ENCODE assay signal across 25 cellular contexts in genomic region chr2:197345846-197346370, GRCh38. TPM values are rescaled to one million over a fixed set of nuclear protein-coding genes. Genes with fewer than 3 reads are reported as not detected.
DNase-seq lines count a peak whose midpoint lies in the region; ATAC-seq and TF ChIP-seq lines count a peak whose summit lies in the region.
"Had no signal": no experiment of that assay in that cellular context is flagged by ENCODE, and none has a peak within 500 bp of the region (broad histone marks: within the 10 kb centered on the region; RNA-seq: fewer than 3 reads in every experiment).

No MANE protein-coding gene starts in this region.

- no peaks in the 10 kb centered on the region for H3K27me3 Mint-ChIP-seq in activated naive CD8-positive, alpha-beta T cell
- H3K27me3 Mint-ChIP-seq in activated naive CD8-positive, alpha-beta T cell treated with anti-CD3 and anti-CD28 coated beads for 36 hours = no peaks in the 10 kb centered on the region
- no peaks in the 10 kb centered on the region for H3K27me3 Mint-ChIP-seq in stimulated activated naive CD8-positive, alpha-beta T cell treated with anti-CD3 and anti-CD28 coated beads, Interleukin-15, amount 100 ng/mL, for 72 hours
- H3K27me3 Mint-ChIP-seq: activated CD4-positive, alpha-beta memory T cell treated with anti-CD3 and anti-CD28 coated beads for 36 hours; naive thymus-derived CD8-positive, alpha-beta T cell; T-cell had no signal

- H3K36me3 Mint-ChIP-seq in activated naive CD8-positive, alpha-beta T cell = no peaks in the 10 kb centered on the region
- H3K36me3 Mint-ChIP-seq in activated naive CD8-positive, alpha-beta T cell treated with anti-CD3 and anti-CD28 coated beads for 36 hours = no peaks in the 10 kb centered on the region
- H3K36me3 Mint-ChIP-seq: activated CD4-positive, alpha-beta memory T cell treated with anti-CD3 and anti-CD28 coated beads for 36 hours; CD8-positive, alpha-beta T cell; naive thymus-derived CD8-positive, alpha-beta T cell; T-cell had no signal

- intact Hi-C loops in Right ventricle myocardium superior (cut with DNase I) = no loop called here

- no peak for DNase-seq in activated naive CD8-positive, alpha-beta T cell treated with anti-CD3 and anti-CD28 coated beads for 36 hours
- DNase-seq in RPMI7951 (ENCODE audit: low read depth) (peak; percentile 42), fibroblast of mammary gland (ENCODE audit: low read depth) (peak; percentile 17), NCI-H82 (lab: John Stamatoyannopoulos, UW) (no peak), Right ventricle myocardium superior (no peak)
- DNase-seq in stimulated activated naive CD8-positive, alpha-beta T cell treated with anti-CD3 and anti-CD28 coated beads, Interleukin-15, amount 100 ng/mL, for 72 hours = no peak
- DNase-seq in activated CD4-positive, alpha-beta T cell treated with anti-CD3 and anti-CD28 coated beads, Interleukin-2, amount 50 U/mL, for 1 hour = no peak
- DNase-seq: activated CD4-positive, alpha-beta memory T cell treated with anti-CD3 and anti-CD28 coated beads for 36 hours; activated naive CD4-positive, alpha-beta T cell treated with Interleukin-2 at 50 U/mL for 16 hours; amniotic stem cell; brain microvascular endothelial cell; CD8-positive, alpha-beta T cell; EL; hippocampal formation; left cardiac atrium; naive thymus-derived CD8-positive, alpha-beta T cell; NCI-H1436; NCI-H2081 treated with DMSO at 0.1 percent for 48 hours; NCI-H2227 treated with DMSO at 0.1 percent for 48 hours; NCI-H526; stimulated activated naive CD4-positive, alpha-beta T cell; T-cell had no signal

- H3K9me3 Mint-ChIP-seq in activated naive CD8-positive, alpha-beta T cell (ENCODE audit: low read depth) = no peaks in the 10 kb centered on the region
- no peaks in the 10 kb centered on the region for H3K9me3 Mint-ChIP-seq in activated naive CD8-positive, alpha-beta T cell treated with anti-CD3 and anti-CD28 coated beads for 36 hours
- no peaks in the 10 kb centered on the region for H3K9me3 Mint-ChIP-seq in stimulated activated naive CD8-positive, alpha-beta T cell treated with anti-CD3 and anti-CD28 coated beads, Interleukin-15, amount 100 ng/mL, for 72 hours
- H3K9me3 Mint-ChIP-seq: activated CD4-positive, alpha-beta memory T cell treated with anti-CD3 and anti-CD28 coated beads for 36 hours; activated T-helper 1 cell treated with anti-CD3 and anti-CD28 coated beads, Interleukin-12 subunit alpha, Interleukin-12 subunit beta, Interleukin-2, Interleukin-4 antibody, amounts not matched to agents 30 ng/mL and 10 ng/mL and 1 ng/mL, durations not matched to agents 14 hours and 24 hours and 36 hours; CD8-positive, alpha-beta T cell; naive thymus-derived CD8-positive, alpha-beta T cell; T-cell had no signal

- peaks cover 13% of the 10 kb centered on the region for H3K4me1 Mint-ChIP-seq in activated naive CD8-positive, alpha-beta T cell (ENCODE audit: low read depth)
- H3K4me1 Mint-ChIP-seq in activated naive CD8-positive, alpha-beta T cell treated with anti-CD3 and anti-CD28 coated beads for 36 hours = peaks cover 5% of the 10 kb centered on the region
- H3K4me1 Mint-ChIP-seq in stimulated activated naive CD8-positive, alpha-beta T cell treated with anti-CD3 and anti-CD28 coated beads, Interleukin-15, amount 100 ng/mL, for 72 hours = peaks cover 6% of the 10 kb centered on the region

- peak overlapping the region; percentile 23 for H3K27ac Mint-ChIP-seq in activated naive CD8-positive, alpha-beta T cell
- no peak overlapping the region for H3K27ac Mint-ChIP-seq in activated naive CD8-positive, alpha-beta T cell treated with anti-CD3 and anti-CD28 coated beads for 36 hours
- H3K27ac Mint-ChIP-seq in stimulated activated naive CD8-positive, alpha-beta T cell treated with anti-CD3 and anti-CD28 coated beads, Interleukin-15, amount 100 ng/mL, for 72 hours = no peak overlapping the region
- H3K27ac Mint-ChIP-seq: activated CD4-positive, alpha-beta memory T cell treated with anti-CD3 and anti-CD28 coated beads for 36 hours; activated T-helper 1 cell treated with anti-CD3 and anti-CD28 coated beads, Interleukin-12 subunit alpha, Interleukin-12 subunit beta, Interleukin-2, Interleukin-4 antibody, amounts not matched to agents 30 ng/mL and 10 ng/mL and 1 ng/mL, durations not matched to agents 14 hours and 24 hours and 36 hours; CD8-positive, alpha-beta T cell; T-cell had no signal

- no peak for ATAC-seq in Right ventricle myocardium superior (ENCODE audit: poor library complexity)
- ATAC-seq in stimulated activated naive CD8-positive, alpha-beta T cell treated with anti-CD3 and anti-CD28 coated beads, Interleukin-15, amount 100 ng/mL, for 72 hours = no peak
- ATAC-seq: CD8-positive, alpha-beta T cell; left cardiac atrium; naive thymus-derived CD8-positive, alpha-beta T cell; T-cell had no signal

- H3K4me3 ChIP-seq in fibroblast of mammary gland (ENCODE audit: control insufficient read depth, low read depth, low read length) = no peak overlapping the region
- H3K4me3 ChIP-seq: SJSA1 had no signal

- no peak for TF ChIP-seq CTCF in fibroblast of mammary gland (conservative IDR thresholded peaks at IDR 0.05; ENCODE audit: control insufficient read depth, insufficient read depth, low read depth, low read length)

- no peak overlapping the region for H3K4me3 Mint-ChIP-seq in activated naive CD8-positive, alpha-beta T cell
- no peak overlapping the region for H3K4me3 Mint-ChIP-seq in activated naive CD8-positive, alpha-beta T cell treated with anti-CD3 and anti-CD28 coated beads for 36 hours
- H3K4me3 Mint-ChIP-seq in stimulated activated naive CD8-positive, alpha-beta T cell treated with anti-CD3 and anti-CD28 coated beads, Interleukin-15, amount 100 ng/mL, for 72 hours = no peak overlapping the region
- H3K4me3 Mint-ChIP-seq: activated CD4-positive, alpha-beta memory T cell treated with anti-CD3 and anti-CD28 coated beads for 36 hours; activated T-helper 1 cell treated with anti-CD3 and anti-CD28 coated beads, Interleukin-12 subunit alpha, Interleukin-12 subunit beta, Interleukin-2, Interleukin-4 antibody, amounts not matched to agents 30 ng/mL and 10 ng/mL and 1 ng/mL, durations not matched to agents 14 hours and 24 hours and 36 hours; CD8-positive, alpha-beta T cell; naive thymus-derived CD8-positive, alpha-beta T cell; T-cell had no signal

RNA-seq across cellular contexts. Expression of gene ANKRD44, which starts 35.3 kb away (rescaled TPM):
- 100 to 1,000 TPM; 118 to 121 TPM for total RNA-seq in activated naive CD8-positive, alpha-beta T cell treated with anti-CD3 and anti-CD28 coated beads for 36 hours
- 10.8 and 11.3 TPM in 2 replicates for total RNA-seq in RPMI7951 (2014; rRNA removed; shearing (Covaris generic))
- 7.4 TPM for total RNA-seq in Right ventricle myocardium superior

Comparison
In these comparisons a context has a peak if more than half of its experiments do, and no peak if none do; other contexts are left out.
1. DNase-seq: peak in RPMI7951 (single experiment) and fibroblast of mammary gland (single experiment); none in activated naive CD8-positive, alpha-beta T cell treated with anti-CD3 and anti-CD28 coated beads for 36 hours (single experiment), NCI-H82 (single experiment), Right ventricle myocardium superior (single experiment), stimulated activated naive CD8-positive, alpha-beta T cell treated with anti-CD3 and anti-CD28 coated beads, Interleukin-15, amount 100 ng/mL, for 72 hours (0 of 2) and activated CD4-positive, alpha-beta T cell treated with anti-CD3 and anti-CD28 coated beads, Interleukin-2, amount 50 U/mL, for 1 hour (single experiment).